ENCODE assay signal across 13 cellular contexts in genomic region chr11:61037694-61038093, GRCh38.
DNase-seq lines count a peak whose midpoint lies in the region; ATAC-seq and TF ChIP-seq lines count a peak whose summit lies in the region.
"Had no signal": no experiment of that assay in that cellular context is flagged by ENCODE, and none has a peak within 500 bp of the region (broad histone marks: within the 10 kb centered on the region; RNA-seq: fewer than 3 reads in every experiment).

No MANE protein-coding gene starts in this region.

- H3K4me3 ChIP-seq in fibroblast of mammary gland (ENCODE audit: control insufficient read depth, low read depth, low read length) (no peak overlapping the region), GM23338 (no peak overlapping the region)
- H3K4me3 ChIP-seq: upper lobe of right lung had no signal

- no peak overlapping the region for H2AFZ ChIP-seq in GM23338

- TF ChIP-seq CTCF in fibroblast of mammary gland (conservative IDR thresholded peaks at IDR 0.05; ENCODE audit: control insufficient read depth, insufficient read depth, low read depth, low read length) (no peak), endothelial cell (IDR thresholded peaks at IDR 0.05; ENCODE audit: unreplicated experiment) (no peak), GM23338 (conservative IDR thresholded peaks at IDR 0.05; ENCODE audit: low read depth in 2 of 2) (no peak)

- no peak overlapping the region for H3K27ac ChIP-seq in GM23338 (ENCODE audit: low read depth)
- H3K27ac ChIP-seq: upper lobe of right lung had no signal

- H3K27me3 ChIP-seq in GM23338 (ENCODE audit: insufficient read depth) = no peaks in the 10 kb centered on the region
- H3K27me3 ChIP-seq: upper lobe of right lung had no signal

- H3K36me3 Mint-ChIP-seq in activated CD8-positive, alpha-beta T cell treated with anti-CD3 and anti-CD28 coated beads, Interleukin-2, amount 10 ng/mL, durations not matched to agents 7 days and 5 days (ENCODE audit: low read depth) = peaks cover 7% of the 10 kb centered on the region
- no peaks in the 10 kb centered on the region for H3K36me3 Mint-ChIP-seq in endothelial cell (ENCODE audit: low read depth, unreplicated experiment)
- H3K36me3 Mint-ChIP-seq in GM23338 (ENCODE audit: low read depth) = no peaks in the 10 kb centered on the region
- H3K36me3 Mint-ChIP-seq: mesothelial cell of epicardium had no signal

- CTCF ChIA-PET in activated CD8-positive, alpha-beta T cell treated with anti-CD3 and anti-CD28 coated beads, Interleukin-2, amount 10 ng/mL, durations not matched to agents 7 days and 5 days (lab: Charles Lee) = interaction anchor here (0.7 to 1.9 kb wide), 3 partner anchors 14 to 205 kb away, joined by 3 to 4 read pairs (median 3); no protein-coding TSS in a partner anchor

- H3K4me2 ChIP-seq in GM23338 = no peak overlapping the region

- no peaks in the 10 kb centered on the region for H3K36me3 ChIP-seq in GM23338 (ENCODE audit: insufficient read depth)
- H3K36me3 ChIP-seq: upper lobe of right lung had no signal

- peaks cover 3% of the 10 kb centered on the region for H3K4me1 ChIP-seq in GM23338 (ENCODE audit: insufficient read depth)

- no peaks in the 10 kb centered on the region for H3F3A ChIP-seq in GM23338 (replicated peaks; ENCODE audit: low read depth)

- peak overlapping the region; percentile 78 for H3K27ac Mint-ChIP-seq in activated CD8-positive, alpha-beta T cell treated with anti-CD3 and anti-CD28 coated beads, Interleukin-2, amount 10 ng/mL, durations not matched to agents 7 days and 5 days
- no peak overlapping the region for H3K27ac Mint-ChIP-seq in endothelial cell (ENCODE audit: unreplicated experiment)
- H3K27ac Mint-ChIP-seq in GM23338 = no peak overlapping the region
- H3K27ac Mint-ChIP-seq: effector memory CD8-positive, alpha-beta T cell; mesothelial cell of epicardium had no signal

- peak; percentile 68 for DNase-seq in cardiac septum (ENCODE audit: low spot score)
- no peak for DNase-seq in Right ventricle myocardium inferior (ENCODE audit: missing footprints)
- no peak for DNase-seq in activated CD8-positive, alpha-beta T cell treated with anti-CD3 and anti-CD28 coated beads, Interleukin-2, amount 10 ng/mL, durations not matched to agents 7 days and 5 days
- peak; percentile 1 for DNase-seq in fibroblast of mammary gland (ENCODE audit: low read depth)
- peak; percentile 64 for DNase-seq in superior temporal gyrus (ENCODE audit: extremely low spot score)
- DNase-seq in endothelial cell (ENCODE audit: low spot score) = no peak
- no peak for DNase-seq in GM23338 (ENCODE audit: low spot score)
- DNase-seq: effector memory CD8-positive, alpha-beta T cell; T-helper 9 cell; upper lobe of right lung had no signal

- H3K4me1 Mint-ChIP-seq in activated CD8-positive, alpha-beta T cell treated with anti-CD3 and anti-CD28 coated beads, Interleukin-2, amount 10 ng/mL, durations not matched to agents 7 days and 5 days (ENCODE audit: low read depth) = peaks cover 49% of the 10 kb centered on the region
- H3K4me1 Mint-ChIP-seq in endothelial cell (ENCODE audit: unreplicated experiment) (peaks cover 19% of the 10 kb centered on the region), GM23338 (peaks cover 11% of the 10 kb centered on the region)

- H3K4me3 Mint-ChIP-seq in activated CD8-positive, alpha-beta T cell treated with anti-CD3 and anti-CD28 coated beads, Interleukin-2, amount 10 ng/mL, durations not matched to agents 7 days and 5 days = no peak overlapping the region
- H3K4me3 Mint-ChIP-seq in endothelial cell (ENCODE audit: unreplicated experiment) (no peak overlapping the region), GM23338 (no peak overlapping the region)
- H3K4me3 Mint-ChIP-seq: effector memory CD8-positive, alpha-beta T cell; mesothelial cell of epicardium had no signal

- intact Hi-C loops in cardiac septum (cut with DNase I) (no loop called here), Right ventricle myocardium inferior (cut with DNase I) (no loop called here)

- H3K27me3 Mint-ChIP-seq in activated CD8-positive, alpha-beta T cell treated with anti-CD3 and anti-CD28 coated beads, Interleukin-2, amount 10 ng/mL, durations not matched to agents 7 days and 5 days (ENCODE audit: low read depth) = no peaks in the 10 kb centered on the region
- H3K27me3 Mint-ChIP-seq in endothelial cell (ENCODE audit: unreplicated experiment) (peaks cover 5% of the 10 kb centered on the region), GM23338 (ENCODE audit: insufficient read depth, low read depth, poor library complexity) (peaks cover 7% of the 10 kb centered on the region)
- H3K27me3 Mint-ChIP-seq: effector memory CD8-positive, alpha-beta T cell had no signal

- no peaks in the 10 kb centered on the region for H3K9me3 Mint-ChIP-seq in activated CD8-positive, alpha-beta T cell treated with anti-CD3 and anti-CD28 coated beads, Interleukin-2, amount 10 ng/mL, durations not matched to agents 7 days and 5 days (ENCODE audit: insufficient read depth)
- H3K9me3 Mint-ChIP-seq in endothelial cell (ENCODE audit: unreplicated experiment) = no peaks in the 10 kb centered on the region
- H3K9me3 Mint-ChIP-seq in GM23338 = no peaks in the 10 kb centered on the region
- H3K9me3 Mint-ChIP-seq: effector memory CD8-positive, alpha-beta T cell; mesothelial cell of epicardium had no signal

- ATAC-seq in Right ventricle myocardium inferior (no peak), HG03432 (IDR thresholded peaks at IDR 0.05; ENCODE audit: unreplicated experiment) (no peak), GM23338 (no peak)
- no peak for ATAC-seq in activated CD8-positive, alpha-beta T cell treated with anti-CD3 and anti-CD28 coated beads, Interleukin-2, amount 10 ng/mL, durations not matched to agents 7 days and 5 days
- ATAC-seq: effector memory CD8-positive, alpha-beta T cell; right cardiac atrium; upper lobe of right lung had no signal

- POLR2A ChIA-PET in activated CD8-positive, alpha-beta T cell treated with anti-CD3 and anti-CD28 coated beads, Interleukin-2, amount 10 ng/mL, durations not matched to agents 7 days and 5 days (lab: Charles Lee) = interaction anchor here (0.8 to 1.9 kb wide), 4 partner anchors 10 to 51 kb away, joined by 3 to 7 read pairs (median 4); no protein-coding TSS in a partner anchor

- no peaks in the 10 kb centered on the region for H3K9me2 ChIP-seq in GM23338 (ENCODE audit: insufficient read depth)

- H3K79me2 ChIP-seq in GM23338 (replicated peaks; ENCODE audit: insufficient read depth) = no peaks in the 10 kb centered on the region

- no peaks in the 10 kb centered on the region for H4K20me1 ChIP-seq in GM23338 (replicated peaks; ENCODE audit: insufficient read depth)

TF ChIP-seq in GM23338, 12 proteins besides CTCF, POLR2A, EP300 and RAD21:
- no peak for TF ChIP-seq EZH2 (IDR thresholded peaks at IDR 0.05; ENCODE audit: low read depth, unreplicated experiment)
- TF ChIP-seq CREB1 (CRISPR knock-in tag; IDR thresholded peaks at IDR 0.05; ENCODE audit: low read depth) = no peak
- TF ChIP-seq JUNB (IDR thresholded peaks at IDR 0.05; ENCODE audit: unreplicated experiment) = no peak
- TF ChIP-seq POLR2AphosphoS5 (IDR thresholded peaks at IDR 0.05; ENCODE audit: low read depth) = no peak
- TF ChIP-seq NANOG (IDR thresholded peaks at IDR 0.05; ENCODE audit: borderline replicate concordance) = no peak

Comparison
In these comparisons a context has a peak if more than half of its experiments do, and no peak if none do; other contexts are left out.
1. DNase-seq: peak in cardiac septum (single experiment), fibroblast of mammary gland (single experiment) and superior temporal gyrus (single experiment); none in Right ventricle myocardium inferior (single experiment), activated CD8-positive, alpha-beta T cell treated with anti-CD3 and anti-CD28 coated beads, Interleukin-2, amount 10 ng/mL, durations not matched to agents 7 days and 5 days (single experiment), endothelial cell (single experiment) and GM23338 (single experiment).